In the genomic region with DNA sequence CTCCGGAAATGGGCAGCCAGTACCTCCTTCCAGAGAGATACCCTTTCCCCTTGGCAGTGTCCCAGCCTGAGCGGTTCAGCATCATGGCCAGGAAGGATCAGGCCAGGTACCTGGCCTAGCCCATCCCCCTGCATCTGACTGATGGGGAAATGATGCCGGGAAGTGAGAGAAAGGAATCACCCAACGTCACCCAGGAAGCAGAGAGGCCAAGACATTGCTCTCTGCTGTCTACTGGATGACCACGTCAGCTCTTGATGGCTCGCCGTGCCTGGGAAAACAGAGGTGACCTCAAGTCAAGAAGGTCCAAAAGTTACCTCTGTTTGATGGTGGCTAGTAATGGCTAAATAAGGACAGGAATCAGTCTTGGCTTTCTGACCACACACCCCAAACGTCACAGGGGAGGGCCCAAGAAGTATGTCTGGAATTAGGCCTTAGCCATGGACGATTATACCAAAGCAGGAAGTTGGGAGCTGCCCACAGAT, we compare ENCODE assay signal across 13 cellular contexts.
DNase-seq lines count a peak whose midpoint lies in the region; ATAC-seq and TF ChIP-seq lines count a peak whose summit lies in the region.
"Had no signal": no experiment of that assay in that cellular context is flagged by ENCODE, and none has a peak within 500 bp of the region (broad histone marks: within the 10 kb centered on the region; RNA-seq: fewer than 3 reads in every experiment).

No MANE protein-coding gene starts in this region.

- H3K4me3 ChIP-seq in astrocyte of the cerebellum (ENCODE audit: low read depth, low read length) (no peak overlapping the region), stomach (no peak overlapping the region)

- H3K27me3 ChIP-seq in layer of hippocampus (ENCODE audit: control insufficient read depth, insufficient read depth, low read length) (no peaks in the 10 kb centered on the region), stomach (no peaks in the 10 kb centered on the region)

- ATAC-seq in GM19463 (IDR thresholded peaks at IDR 0.05; ENCODE audit: unreplicated experiment) (no peak), GM18519 (IDR thresholded peaks at IDR 0.05; ENCODE audit: low FRiP score, unreplicated experiment) (no peak), HG02763 (IDR thresholded peaks at IDR 0.05; ENCODE audit: unreplicated experiment) (no peak)

- H3K4me1 ChIP-seq in stomach = peaks cover 89 to 99% (median 94%) of the 10 kb centered on the region in 4 donors

- H3K9me3 ChIP-seq in stomach = no peaks in the 10 kb centered on the region

- peak; percentile 31 for DNase-seq in HCEC 1CT
- DNase-seq in astrocyte of the cerebellum (ENCODE audit: low read depth) = peak; percentile 28
- peak; percentile 63 for DNase-seq in stomach
- no peak for DNase-seq in OCI-M1 (lab: John Stamatoyannopoulos, UW)
- DNase-seq: activated CD4-positive, CD25-positive, alpha-beta regulatory T cell treated with anti-CD3 and anti-CD28 coated beads, Interleukin-2, amount 50 U/mL, for 72 hours; activated naive CD8-positive, alpha-beta T cell treated with anti-CD3 and anti-CD28 coated beads, Interleukin-2, amount 10 ng/mL, durations not matched to agents 7 days and 5 days; mesendoderm; NCI-H1436; stimulated activated CD4-positive, alpha-beta T cell treated with anti-CD3 and anti-CD28 coated beads, Interleukin-2, amount 100 ng/mL, for 48 hours had no signal

- TF ChIP-seq EP300 in stomach (IDR thresholded peaks at IDR 0.05) = peak; percentile 62

- TF ChIP-seq CTCF in astrocyte of the cerebellum (IDR thresholded peaks at IDR 0.05; ENCODE audit: low read depth, low read length, missing control alignments) (no peak), stomach (IDR thresholded peaks at IDR 0.05) (no peak)

- intact Hi-C loops in stomach (cut with DNase I; ENCODE audit: low total_unique reads) = no loop called here

- in situ Hi-C loops in astrocyte of the cerebellum (cut with HindIII; ENCODE audit: low sequenced_read_pairs) = no loop called here

- H3K36me3 ChIP-seq in stomach = peaks cover 0 to 12% (median 11%) of the 10 kb centered on the region in 4 donors

- no peak for TF ChIP-seq POLR2A in stomach (IDR thresholded peaks at IDR 0.05)

- peak overlapping the region; percentile 64 for H3K27ac ChIP-seq in layer of hippocampus (ENCODE audit: low read depth, low read length)
- peak overlapping the region; percentile 84 to 95 (median 93) for H3K27ac ChIP-seq in stomach

- 36 to 55% (median 40%) methylated on average over 9 of the region's 9 CpGs for WGBS in stomach, 5 donors
